Comparison of ENCODE assay signal across 23 cellular contexts in genomic region chr2:229888031-229888430, GRCh38. TPM values are rescaled to one million over a fixed set of nuclear protein-coding genes. Genes with fewer than 3 reads are reported as not detected.
DNase-seq lines count a peak whose midpoint lies in the region; ATAC-seq, FAIRE-seq and TF ChIP-seq lines count a peak whose summit lies in the region.
"Had no signal": no experiment of that assay in that cellular context is flagged by ENCODE, and none has a peak within 500 bp of the region (broad histone marks: within the 10 kb centered on the region; RNA-seq: fewer than 3 reads in every experiment).

No MANE protein-coding gene starts in this region.

- 100% methylated on average over 1 of the region's 1 CpG for WGBS in mammary epithelial cell (ENCODE audit: low coverage, missing lambda C conversion rate)

- peak overlapping the region; percentile 35 for H3K4me2 ChIP-seq in mammary epithelial cell (ENCODE audit: insufficient read depth, low read depth, low read length)

- no peak overlapping the region for H2AFZ ChIP-seq in mammary epithelial cell (ENCODE audit: low read depth, low read length)

- H3K4me1 Mint-ChIP-seq in MCF 10A (ENCODE audit: insufficient read depth, unreplicated experiment), result peaks cover 23% of the 10 kb centered on the region
- peaks cover 57 to 70% (median 66%) of the 10 kb centered on the region in 3 donors for H3K4me1 Mint-ChIP-seq in T-cell
- peaks cover 35 to 54% (median 38%) of the 10 kb centered on the region in 3 donors for H3K4me1 Mint-ChIP-seq in naive B cell

- no peak overlapping the region for H3K9ac ChIP-seq in mammary epithelial cell (ENCODE audit: insufficient read depth, low read length)

- H3K27ac ChIP-seq in mammary epithelial cell (ENCODE audit: insufficient read depth, low read depth, low read length), result no peak overlapping the region
- H3K27ac ChIP-seq: C4-2B, SK-N-MC had no signal

- H3K9me3 Mint-ChIP-seq in MCF 10A (ENCODE audit: unreplicated experiment) (no peaks in the 10 kb centered on the region), T-cell (no peaks in the 10 kb centered on the region), naive B cell (no peaks in the 10 kb centered on the region)

- in situ Hi-C loops in mammary epithelial cell (cut with MboI; ENCODE audit: low sequenced_read_pairs in 2 of 2), result no loop called here

- no peaks in the 10 kb centered on the region for H3K27me3 ChIP-seq in mammary epithelial cell (ENCODE audit: insufficient read depth, low read length)

- DNase-seq in mammary epithelial cell (peak; percentile 26), MCF 10A (ENCODE audit: unreplicated experiment) (no peak), GM12891 (ENCODE audit: insufficient read length, low spot score) (no peak), T-cell (no peak), naive B cell (no peak), DMS153 treated with DMSO at 0.1 percent for 48 hours (lab: John Stamatoyannopoulos, UW; ENCODE audit: unreplicated experiment) (no peak)
- no peak for DNase-seq in activated CD4-positive, alpha-beta T cell treated with anti-CD3 and anti-CD28 coated beads, Interleukin-2, amount 50 U/mL, for 1 hour
- DNase-seq: DMS79, GOT3, MM.1S, NCI-H1048, NCI-H1417 treated with DMSO at 0.1 percent for 48 hours, NCI-H187, NCI-H446, NCI-H526 treated with DMSO at 0.1 percent for 48 hours, OCI-M1, SHP77 treated with DMSO at 0.1 percent for 48 hours had no signal

- H3K27me3 Mint-ChIP-seq in MCF 10A (ENCODE audit: insufficient read depth, unreplicated experiment), result no peaks in the 10 kb centered on the region
- no peaks in the 10 kb centered on the region for H3K27me3 Mint-ChIP-seq in T-cell
- H3K27me3 Mint-ChIP-seq in naive B cell, result no peaks in the 10 kb centered on the region

- POLR2A ChIA-PET in MCF 10A (lab: Yijun Ruan, JAX), result interaction anchor here (1.5 kb wide), 1 partner anchor 13 kb away, joined by 5 read pairs; no protein-coding TSS in a partner anchor
- POLR2A ChIA-PET in T-cell (lab: Charles Lee), result no interaction called here

- H3K4me3 ChIP-seq in mammary epithelial cell (replicated peaks in 1 of 3; ENCODE audit: insufficient read depth in 1 of 3, low read depth in 2 of 3, low read length in 3 of 3), result no peak overlapping the region
- H3K4me3 ChIP-seq: GM12878, K562, SK-N-MC had no signal

- peaks cover 99% of the 10 kb centered on the region for H3K79me2 ChIP-seq in mammary epithelial cell (ENCODE audit: insufficient read depth, low read length)

- ATAC-seq in T-cell (replicated peaks in 1 of 4) (no peak), naive B cell (ENCODE audit: low read depth in 2 of 2) (no peak), HG02885 (IDR thresholded peaks at IDR 0.05; ENCODE audit: poor library complexity, unreplicated experiment) (no peak)
- ATAC-seq: GM12878, K562 had no signal

- H3K4me1 ChIP-seq in mammary epithelial cell (ENCODE audit: insufficient read depth, low read length), result peaks cover 11% of the 10 kb centered on the region

- CTCF ChIA-PET in mammary epithelial cell (lab: Charles Lee; ENCODE audit: low non-redundant PET) (interaction anchor here (0.8 kb wide), 1 partner anchor 11 kb away, joined by 10 read pairs; no protein-coding TSS in a partner anchor), MCF 10A (lab: Yijun Ruan, JAX) (no interaction called here), T-cell (lab: Charles Lee) (no interaction called here)

- FAIRE-seq in GM12891 (lab: Jason Lieb, UNC), result peak; percentile 35
- FAIRE-seq: A204.1, GM12878, K562 had no signal

- BruUV-seq in mammary epithelial cell (replicated peaks; lab: Mats Ljungman, UMichigan) (no TSS peak), MCF 10A (replicated peaks; lab: Mats Ljungman, UMichigan) (no TSS peak)

- H3K36me3 ChIP-seq in mammary epithelial cell (ENCODE audit: insufficient read depth, low read length), result no peaks in the 10 kb centered on the region

- H3K9me3 ChIP-seq in mammary epithelial cell (replicated peaks; ENCODE audit: insufficient read depth, low read length), result no peaks in the 10 kb centered on the region

- TF ChIP-seq CTCF in mammary epithelial cell (conservative IDR thresholded peaks at IDR 0.05 in 1 of 2, IDR thresholded peaks at IDR 0.05 in 1 of 2; ENCODE audit: extremely low read depth in 1 of 2, insufficient read depth in 1 of 2, low read depth in 1 of 2, low read length in 2 of 2) (no peak), MCF 10A (IDR thresholded peaks at IDR 0.05; ENCODE audit: unreplicated experiment) (no peak)

- no peaks in the 10 kb centered on the region for H4K20me1 ChIP-seq in mammary epithelial cell (ENCODE audit: insufficient read depth, low read length)

- dilution Hi-C loops in mammary epithelial cell (cut with HindIII; ENCODE audit: low sequenced_read_pairs), result no loop called here

- H3K36me3 Mint-ChIP-seq in MCF 10A (ENCODE audit: insufficient read depth, unreplicated experiment), result peaks cover 35% of the 10 kb centered on the region
- peaks cover 14% of the 10 kb centered on the region for H3K36me3 Mint-ChIP-seq in T-cell
- peaks cover 0 to 5% of the 10 kb centered on the region in 2 donors for H3K36me3 Mint-ChIP-seq in naive B cell

- no peak overlapping the region for H3K4me3 Mint-ChIP-seq in MCF 10A (ENCODE audit: unreplicated experiment)
- H3K4me3 Mint-ChIP-seq in T-cell, result no peak overlapping the region
- no peak overlapping the region for H3K4me3 Mint-ChIP-seq in naive B cell

- intact Hi-C loops in mammary epithelial cell (cut with micrococcal nuclease), result loop anchor here (1.0 kb wide), 1 partner anchor 28 kb away; no protein-coding TSS in a partner anchor
- intact Hi-C loops in MCF 10A (cut with micrococcal nuclease), result no loop called here

- H3K27ac Mint-ChIP-seq in MCF 10A (ENCODE audit: low read depth, unreplicated experiment) (no peak overlapping the region), T-cell (peak overlapping the region; percentile 30 to 79), naive B cell (peak overlapping the region in 4 of 6 donors; percentile 8 to 81 (median 42))

- no peak for TF ChIP-seq POLR2A in GM12891 (IDR thresholded peaks at IDR 0.05; ENCODE audit: low read depth, low read length)

TF ChIP-seq in GM12891, 5 proteins besides CTCF, POLR2A, EP300 and RAD21:
- TF ChIP-seq POU2F2 (IDR thresholded peaks at IDR 0.05; ENCODE audit: low read depth, low read length), result no peak
- TF ChIP-seq POLR2AphosphoS5 (IDR thresholded peaks at IDR 0.05; ENCODE audit: low read depth, low read length), result no peak
- TF ChIP-seq PAX5 (IDR thresholded peaks at IDR 0.05; ENCODE audit: insufficient read depth, low read length, severe bottlenecking), result no peak
- no peak for TF ChIP-seq TAF1 (IDR thresholded peaks at IDR 0.05; ENCODE audit: low read depth, low read length)
- no peak for TF ChIP-seq SPI1 (IDR thresholded peaks at IDR 0.05; ENCODE audit: low read depth, low read length)

RNA-seq across cellular contexts. Expression of gene TRIP12, which starts 33.8 kb away (rescaled TPM):
- total RNA-seq in mammary epithelial cell (100 to 1,000 TPM; 235 to 245 TPM), MCF 10A (2022) (221 and 265 TPM in 2 replicates), T-cell (100 to 1,000 TPM; 185 to 219 (median 192) TPM)
- polyA plus RNA-seq in mammary epithelial cell (66.0 TPM), naive B cell (ENCODE audit: low read depth in 6 of 6) (10 to 100 TPM; 20.0 to 64.5 (median 46.1) TPM)
- polyA minus RNA-seq in mammary epithelial cell, result 390 TPM
- 55.3 TPM for polyA plus RNA-seq in GM12891 (2012; ENCODE audit: low read depth, missing spikeins)

RNA-seq across cellular contexts. Expression of gene FBXO36, which starts 34.3 kb away (rescaled TPM):
- total RNA-seq in mammary epithelial cell, result 1 to 10 TPM in 1 of 2 donors, under 1 TPM in 1; 0.75 to 5.2 TPM
- polyA plus RNA-seq in mammary epithelial cell, result 0.86 TPM
- not detected for polyA minus RNA-seq in mammary epithelial cell
- total RNA-seq in MCF 10A (2022), result 2.2 and 3.6 TPM in 2 replicates
- 0.87 TPM for polyA plus RNA-seq in GM12891 (2012; ENCODE audit: low read depth, missing spikeins)
- total RNA-seq in T-cell, result 1 to 10 TPM in 3 of 5 donors, under 1 TPM in 2; 0.62 to 1.6 (median 1.1) TPM
- polyA plus RNA-seq in naive B cell (ENCODE audit: low read depth in 6 of 6), result 1 to 10 TPM in 1 of 6 donors, under 1 TPM in 4, not detected in 1; 0.24 to 1.4 (median 0.76) TPM
